In the genomic region with DNA sequence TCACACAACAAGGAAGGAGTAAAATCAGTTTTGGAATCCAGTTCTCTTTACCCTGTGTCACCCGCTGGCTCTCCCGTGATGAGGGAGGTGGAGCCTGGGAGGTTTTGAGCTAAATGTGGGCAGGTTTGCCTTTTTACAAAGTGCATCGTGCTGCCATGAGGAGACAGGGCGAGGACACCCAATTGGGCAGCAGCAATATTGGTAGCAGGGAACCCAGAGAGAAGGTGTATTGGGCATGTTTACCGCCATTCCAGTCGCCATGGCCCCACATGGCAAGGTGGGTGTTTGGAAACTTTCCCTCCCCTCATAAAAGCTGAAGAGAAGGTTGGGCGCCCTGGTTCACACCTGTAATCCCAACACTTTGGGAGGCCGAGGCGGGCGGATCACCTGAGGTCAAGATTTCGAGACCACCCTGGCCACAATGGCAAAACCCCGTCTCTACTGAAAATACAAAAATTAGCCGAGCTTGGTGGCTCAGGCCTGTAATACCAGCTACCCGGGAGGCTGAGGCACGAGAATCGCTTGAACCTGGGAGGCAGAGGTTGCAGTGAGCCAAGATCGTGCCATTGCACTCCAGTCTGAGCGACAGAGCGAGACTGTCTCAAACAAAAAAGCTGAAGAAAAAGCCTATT, we compare ENCODE assay signal across 7 cellular contexts. TPM values are rescaled to one million over a fixed set of nuclear protein-coding genes. Genes with fewer than 3 reads are reported as not detected.
DNase-seq lines count a peak whose midpoint lies in the region; ATAC-seq lines count a peak whose summit lies in the region.

No MANE protein-coding gene starts in this region.

- H3K4me1 ChIP-seq in HUES6 (ENCODE audit: control insufficient read depth, insufficient read depth, low read length) = peaks cover 18% of the 10 kb centered on the region
- peaks cover 12% of the 10 kb centered on the region for H3K4me1 ChIP-seq in iPS-15b (ENCODE audit: control insufficient read depth, insufficient read depth, low read length)

- H3K27me3 Mint-ChIP-seq in activated T-helper 1 cell treated with anti-CD3 and anti-CD28 coated beads, Interleukin-12 subunit alpha, Interleukin-12 subunit beta, Interleukin-2, Interleukin-4 antibody, amounts not matched to agents 30 ng/mL and 10 ng/mL and 1 ng/mL, durations not matched to agents 14 hours and 24 hours and 36 hours (ENCODE audit: insufficient read depth) = no peaks in the 10 kb centered on the region
- H3K27me3 Mint-ChIP-seq in stimulated activated naive CD8-positive, alpha-beta T cell treated with anti-CD3 and anti-CD28 coated beads, Interleukin-15, amount 100 ng/mL, for 72 hours = no peaks in the 10 kb centered on the region

- intact Hi-C loops in activated T-helper 1 cell treated with anti-CD3 and anti-CD28 coated beads, Interleukin-12 subunit alpha, Interleukin-12 subunit beta, Interleukin-2, Interleukin-4 antibody, amounts not matched to agents 30 ng/mL and 10 ng/mL and 1 ng/mL, durations not matched to agents 14 hours and 24 hours and 36 hours (cut with micrococcal nuclease) = loop anchor here (1.0 to 10.0 kb wide), 4 partner anchors 37 to 522 kb away; a partner anchor contains a TSS
- intact Hi-C loops in left colon (cut with DNase I, micrococcal nuclease) = no loop called here

- H3K36me3 Mint-ChIP-seq in activated T-helper 1 cell treated with anti-CD3 and anti-CD28 coated beads, Interleukin-12 subunit alpha, Interleukin-12 subunit beta, Interleukin-2, Interleukin-4 antibody, amounts not matched to agents 30 ng/mL and 10 ng/mL and 1 ng/mL, durations not matched to agents 14 hours and 24 hours and 36 hours (ENCODE audit: low read depth) = peaks cover 7% of the 10 kb centered on the region

- H3K36me3 ChIP-seq in HUES6 (ENCODE audit: control insufficient read depth, insufficient read depth, low read length) (no peaks in the 10 kb centered on the region), iPS-15b (ENCODE audit: control insufficient read depth, insufficient read depth, low read length) (no peaks in the 10 kb centered on the region)

- H3K9me3 Mint-ChIP-seq in activated T-helper 1 cell treated with anti-CD3 and anti-CD28 coated beads, Interleukin-12 subunit alpha, Interleukin-12 subunit beta, Interleukin-2, Interleukin-4 antibody, amounts not matched to agents 30 ng/mL and 10 ng/mL and 1 ng/mL, durations not matched to agents 14 hours and 24 hours and 36 hours = no peaks in the 10 kb centered on the region
- no peaks in the 10 kb centered on the region for H3K9me3 Mint-ChIP-seq in stimulated activated naive CD8-positive, alpha-beta T cell treated with anti-CD3 and anti-CD28 coated beads, Interleukin-15, amount 100 ng/mL, for 72 hours

- H3K9ac ChIP-seq in HUES6 (ENCODE audit: low read length) (peak overlapping the region; percentile 8), iPS-15b (ENCODE audit: low read depth, low read length) (no peak overlapping the region)

- H3K9me3 ChIP-seq in HUES6 (ENCODE audit: control insufficient read depth, insufficient read depth, low read depth, low read length) = no peaks in the 10 kb centered on the region
- H3K9me3 ChIP-seq in iPS-15b (ENCODE audit: control insufficient read depth, insufficient read depth, low read length) = no peaks in the 10 kb centered on the region

- H3K4me1 Mint-ChIP-seq in activated T-helper 1 cell treated with anti-CD3 and anti-CD28 coated beads, Interleukin-12 subunit alpha, Interleukin-12 subunit beta, Interleukin-2, Interleukin-4 antibody, amounts not matched to agents 30 ng/mL and 10 ng/mL and 1 ng/mL, durations not matched to agents 14 hours and 24 hours and 36 hours (ENCODE audit: low read depth) = peaks cover 38% of the 10 kb centered on the region
- peaks cover 51% of the 10 kb centered on the region for H3K4me1 Mint-ChIP-seq in stimulated activated naive CD8-positive, alpha-beta T cell treated with anti-CD3 and anti-CD28 coated beads, Interleukin-15, amount 100 ng/mL, for 72 hours

- H3K27ac ChIP-seq in HUES6 (ENCODE audit: low read depth, low read length) = no peak overlapping the region; the same call in 1 of the 2 replicates

- H3K4me3 ChIP-seq in HUES6 (ENCODE audit: low read depth, low read length) (peak overlapping the region; percentile 77), iPS-15b (ENCODE audit: low read depth, low read length) (peak overlapping the region; percentile 89)

- H3K27ac Mint-ChIP-seq in activated T-helper 1 cell treated with anti-CD3 and anti-CD28 coated beads, Interleukin-12 subunit alpha, Interleukin-12 subunit beta, Interleukin-2, Interleukin-4 antibody, amounts not matched to agents 30 ng/mL and 10 ng/mL and 1 ng/mL, durations not matched to agents 14 hours and 24 hours and 36 hours = peak overlapping the region; percentile 88
- no peak overlapping the region for H3K27ac Mint-ChIP-seq in stimulated activated naive CD8-positive, alpha-beta T cell treated with anti-CD3 and anti-CD28 coated beads, Interleukin-15, amount 100 ng/mL, for 72 hours

- H3K4me3 Mint-ChIP-seq in activated T-helper 1 cell treated with anti-CD3 and anti-CD28 coated beads, Interleukin-12 subunit alpha, Interleukin-12 subunit beta, Interleukin-2, Interleukin-4 antibody, amounts not matched to agents 30 ng/mL and 10 ng/mL and 1 ng/mL, durations not matched to agents 14 hours and 24 hours and 36 hours = peak overlapping the region; percentile 100
- H3K4me3 Mint-ChIP-seq in stimulated activated naive CD8-positive, alpha-beta T cell treated with anti-CD3 and anti-CD28 coated beads, Interleukin-15, amount 100 ng/mL, for 72 hours = peak overlapping the region; percentile 92 to 98

- H3K27me3 ChIP-seq in HUES6 (ENCODE audit: control insufficient read depth, insufficient read depth, low read length) (no peaks in the 10 kb centered on the region), iPS-15b (ENCODE audit: control insufficient read depth, insufficient read depth, low read length) (no peaks in the 10 kb centered on the region)

- ATAC-seq in stimulated activated naive CD8-positive, alpha-beta T cell treated with anti-CD3 and anti-CD28 coated beads, Interleukin-15, amount 100 ng/mL, for 72 hours = no peak
- no peak for ATAC-seq in left colon

- DNase-seq in activated T-helper 1 cell treated with anti-CD3 and anti-CD28 coated beads, Interleukin-12 subunit alpha, Interleukin-12 subunit beta, Interleukin-2, Interleukin-4 antibody, amounts not matched to agents 30 ng/mL and 10 ng/mL and 1 ng/mL, durations not matched to agents 14 hours and 24 hours and 36 hours (ENCODE audit: low spot score) = no peak
- no peak for DNase-seq in stimulated activated naive CD8-positive, alpha-beta T cell treated with anti-CD3 and anti-CD28 coated beads, Interleukin-15, amount 100 ng/mL, for 72 hours
- DNase-seq in NOMO-1 (lab: John Stamatoyannopoulos, UW; ENCODE audit: unreplicated experiment in 2 of 2) (no peak), left colon (no peak), AML-193 (lab: John Stamatoyannopoulos, UW) (no peak)

RNA-seq across cellular contexts. Expression of a gene that starts 3.5 kb away (rescaled TPM):
- 166 and 170 TPM in 2 replicates for total RNA-seq in activated T-helper 1 cell treated with anti-CD3 and anti-CD28 coated beads, Interleukin-12 subunit alpha, Interleukin-12 subunit beta, Interleukin-2, Interleukin-4 antibody, amounts not matched to agents 30 ng/mL and 10 ng/mL and 1 ng/mL, durations not matched to agents 14 hours and 24 hours and 36 hours
- total RNA-seq in left colon = 100 to 1,000 TPM in 1 of 2 donors, 10 to 100 TPM in 1; 70.8 to 106 TPM

RNA-seq across cellular contexts. Expression of a gene that starts 37.0 kb away (rescaled TPM):
- total RNA-seq in activated T-helper 1 cell treated with anti-CD3 and anti-CD28 coated beads, Interleukin-12 subunit alpha, Interleukin-12 subunit beta, Interleukin-2, Interleukin-4 antibody, amounts not matched to agents 30 ng/mL and 10 ng/mL and 1 ng/mL, durations not matched to agents 14 hours and 24 hours and 36 hours = 30.7 and 33.4 TPM in 2 replicates
- total RNA-seq in left colon = 10 to 100 TPM; 21.4 to 29.6 TPM
